Comparison of ENCODE assay signal across 9 cellular contexts in the genomic region with DNA sequence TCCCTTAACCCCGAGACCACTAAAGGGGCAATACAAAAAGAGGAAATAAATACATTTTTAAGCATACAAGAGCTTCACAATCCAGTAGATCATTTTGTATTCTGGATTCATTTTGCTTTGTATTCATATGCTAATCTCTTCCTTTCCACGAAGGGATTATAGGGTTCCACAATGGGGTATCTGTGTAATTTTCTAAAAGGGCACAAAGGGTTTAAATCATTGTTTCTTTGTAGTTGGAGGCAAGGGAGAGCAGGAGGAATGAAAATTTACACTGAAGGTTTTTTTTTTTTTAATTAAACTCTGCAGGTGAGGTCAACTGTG. TPM values are rescaled to one million over a fixed set of nuclear protein-coding genes. Genes with fewer than 3 reads are reported as not detected.
DNase-seq lines count a peak whose midpoint lies in the region; ATAC-seq, FAIRE-seq and TF ChIP-seq lines count a peak whose summit lies in the region.
"Had no signal": no experiment of that assay in that cellular context is flagged by ENCODE, and none has a peak within 500 bp of the region (broad histone marks: within the 10 kb centered on the region; RNA-seq: fewer than 3 reads in every experiment).

No MANE protein-coding gene starts in this region.

- H3K36me3 ChIP-seq in lower lobe of right lung, result peaks cover 10% of the 10 kb centered on the region
- peaks cover 7% of the 10 kb centered on the region for H3K36me3 ChIP-seq in upper lobe of right lung

- no peak for FAIRE-seq in RCC 7860 (lab: Jason Lieb, UNC)

- peak overlapping the region; percentile 97 for H3K27ac ChIP-seq in lower lobe of right lung
- H3K27ac ChIP-seq in upper lobe of right lung, result peak overlapping the region; percentile 93

- in situ Hi-C loops in astrocyte of the cerebellum (cut with HindIII; ENCODE audit: low sequenced_read_pairs), result no loop called here

- peaks cover 23% of the 10 kb centered on the region for H3K36me3 Mint-ChIP-seq in activated naive CD4-positive, alpha-beta T cell treated with anti-CD3 and anti-CD28 coated beads, Interleukin-2, amount 10 ng/mL, durations not matched to agents 7 days and 5 days

- peaks cover 29% of the 10 kb centered on the region for H3K4me1 Mint-ChIP-seq in activated naive CD4-positive, alpha-beta T cell treated with anti-CD3 and anti-CD28 coated beads, Interleukin-2, amount 10 ng/mL, durations not matched to agents 7 days and 5 days

- intact Hi-C loops in lower lobe of right lung (cut with DNase I) (no loop called here), upper lobe of right lung (cut with DNase I) (no loop called here)

- ATAC-seq in lower lobe of right lung (no peak), upper lobe of right lung (no peak), GM21390 (IDR thresholded peaks at IDR 0.05; ENCODE audit: unreplicated experiment) (no peak), GM19035 (IDR thresholded peaks at IDR 0.05; ENCODE audit: unreplicated experiment) (no peak)

- DNase-seq in activated naive CD4-positive, alpha-beta T cell treated with anti-CD3 and anti-CD28 coated beads, Interleukin-2, amount 10 ng/mL, durations not matched to agents 7 days and 5 days, result no peak
- no peak for DNase-seq in activated naive CD4-positive, alpha-beta T cell treated with Interleukin-2 at 50 U/mL for 16 hours
- DNase-seq in astrocyte of the cerebellum (ENCODE audit: low read depth) (no peak), lower lobe of right lung (no peak), upper lobe of right lung (no peak), RCC 7860 (ENCODE audit: low spot score) (no peak)

- H3K4me3 ChIP-seq in astrocyte of the cerebellum (ENCODE audit: low read depth, low read length) (peak overlapping the region; percentile 100), lower lobe of right lung (peak overlapping the region; percentile 98), upper lobe of right lung (peak overlapping the region; percentile 93)

- H3K4me3 Mint-ChIP-seq in activated naive CD4-positive, alpha-beta T cell treated with anti-CD3 and anti-CD28 coated beads, Interleukin-2, amount 10 ng/mL, durations not matched to agents 7 days and 5 days, result peak overlapping the region; percentile 98

- peaks cover 31% of the 10 kb centered on the region for H3K4me1 ChIP-seq in lower lobe of right lung
- H3K4me1 ChIP-seq in upper lobe of right lung, result peaks cover 24% of the 10 kb centered on the region

- peaks cover 11% of the 10 kb centered on the region for H3K27me3 Mint-ChIP-seq in activated naive CD4-positive, alpha-beta T cell treated with anti-CD3 and anti-CD28 coated beads, Interleukin-2, amount 10 ng/mL, durations not matched to agents 7 days and 5 days

- no peaks in the 10 kb centered on the region for H3K9me3 ChIP-seq in lower lobe of right lung
- H3K9me3 ChIP-seq in upper lobe of right lung, result no peaks in the 10 kb centered on the region

- TF ChIP-seq CTCF in astrocyte of the cerebellum (IDR thresholded peaks at IDR 0.05; ENCODE audit: low read depth, low read length, missing control alignments) (no peak), lower lobe of right lung (IDR thresholded peaks at IDR 0.05) (no peak), upper lobe of right lung (IDR thresholded peaks at IDR 0.05) (no peak)

- CTCF ChIA-PET in activated naive CD4-positive, alpha-beta T cell treated with anti-CD3 and anti-CD28 coated beads, Interleukin-2, amount 10 ng/mL, durations not matched to agents 7 days and 5 days (lab: Charles Lee), result interaction anchor here (0.6 to 1.1 kb wide), 3 partner anchors 25 to 51 kb away, joined by 3 read pairs; no protein-coding TSS in a partner anchor

- peak overlapping the region; percentile 99 for H3K27ac Mint-ChIP-seq in activated naive CD4-positive, alpha-beta T cell treated with anti-CD3 and anti-CD28 coated beads, Interleukin-2, amount 10 ng/mL, durations not matched to agents 7 days and 5 days

- H3K9me3 Mint-ChIP-seq in activated naive CD4-positive, alpha-beta T cell treated with anti-CD3 and anti-CD28 coated beads, Interleukin-2, amount 10 ng/mL, durations not matched to agents 7 days and 5 days, result no peaks in the 10 kb centered on the region

- H3K27me3 ChIP-seq in lower lobe of right lung (ENCODE audit: low read depth), result no peaks in the 10 kb centered on the region
- H3K27me3 ChIP-seq in upper lobe of right lung, result no peaks in the 10 kb centered on the region

RNA-seq across cellular contexts. Expression of gene NUFIP2, which starts 0.6 kb away (rescaled TPM):
- total RNA-seq in lower lobe of right lung (66.2 TPM), upper lobe of right lung (51.5 TPM)

RNA-seq across cellular contexts. Expression of gene CRYBA1, which starts 47.9 kb away (rescaled TPM):
- not detected for total RNA-seq in lower lobe of right lung
- not detected for total RNA-seq in upper lobe of right lung
- total RNA-seq: T-helper 1 cell treated with Interleukin-12 subunit alpha and Interleukin-12 subunit beta and Interleukin-4 antibody, amounts not matched to agents 30 ng/mL and 1 ng/mL, for 36 hours had no signal
